In the genomic region with DNA sequence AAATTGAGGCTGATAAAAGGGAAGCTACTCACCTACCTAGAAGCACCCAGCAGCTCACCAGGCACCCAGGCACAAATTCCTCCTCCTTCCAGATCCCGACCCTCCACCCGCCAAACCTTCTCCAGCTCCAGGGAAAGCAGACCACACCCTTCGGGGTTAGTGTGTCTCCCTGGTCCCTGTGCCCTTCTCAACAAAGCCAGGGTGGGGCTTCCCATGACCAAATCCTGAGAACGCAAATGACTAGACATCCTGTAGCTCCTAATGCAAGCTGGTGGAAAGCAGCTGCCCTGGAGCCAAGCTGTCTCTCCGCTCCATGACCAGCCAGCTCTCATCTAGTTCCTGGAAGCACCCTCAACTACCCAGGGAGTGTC, we compare ENCODE assay signal across 19 cellular contexts. TPM values are rescaled to one million over a fixed set of nuclear protein-coding genes. Genes with fewer than 3 reads are reported as not detected.
DNase-seq lines count a peak whose midpoint lies in the region; ATAC-seq lines count a peak whose summit lies in the region.
"Had no signal": no experiment of that assay in that cellular context is flagged by ENCODE, and none has a peak within 500 bp of the region (broad histone marks: within the 10 kb centered on the region; RNA-seq: fewer than 3 reads in every experiment).

No MANE protein-coding gene starts in this region.

- peak overlapping the region; percentile 57 for H3K27ac ChIP-seq in right cardiac atrium (ENCODE audit: low read length)
- H3K27ac ChIP-seq: brain microvascular endothelial cell, GM23248, sigmoid colon, transverse colon had no signal

- no peaks in the 10 kb centered on the region for H3K27me3 ChIP-seq in right cardiac atrium (ENCODE audit: control insufficient read depth, insufficient read depth)
- H3K27me3 ChIP-seq: MG63 had no signal

- peak; percentile 6 to 34 for ATAC-seq in right cardiac atrium
- ATAC-seq in GM19351 (IDR thresholded peaks at IDR 0.05; ENCODE audit: unreplicated experiment), result no peak

- peaks cover 2% of the 10 kb centered on the region for H3K4me1 ChIP-seq in right cardiac atrium (ENCODE audit: control insufficient read depth, insufficient read depth, low read length)

- peak overlapping the region; percentile 89 for H3K4me3 ChIP-seq in right cardiac atrium (ENCODE audit: low read length)
- H3K4me3 ChIP-seq: GM23248, MG63, sigmoid colon, transverse colon had no signal

- WGBS in right cardiac atrium, result 10% methylated on average over 5 of the region's 5 CpGs

- DNase-seq in NCI-H748 (lab: John Stamatoyannopoulos, UW; ENCODE audit: unreplicated experiment) (peak; percentile 8), NCI-H748 treated with DMSO at 0.1 percent for 48 hours (lab: John Stamatoyannopoulos, UW) (no peak), SK-N-DZ (ENCODE audit: low spot score) (peak; percentile 67), right cardiac atrium (peak; percentile 22 to 58 (median 54)), retina (peak; percentile 58), GF-D8 (lab: John Stamatoyannopoulos, UW) (no peak)
- DNase-seq in effector CD8-positive, alpha-beta T cell (lab: John Stamatoyannopoulos, UW), result no peak
- DNase-seq: activated CD4-positive, alpha-beta T cell treated with anti-CD3 and anti-CD28 coated beads for 1 hour; activated T-cell treated with anti-CD3 and anti-CD28 coated beads for 4 hours; brain microvascular endothelial cell; effector CD4-positive, alpha-beta T cell; GM23248; MG63; NCI-H2029 treated with DMSO at 0.1 percent for 48 hours; SHP77 treated with DMSO at 0.1 percent for 48 hours; sigmoid colon; stimulated activated CD4-positive, alpha-beta T cell treated with anti-CD3 and anti-CD28 coated beads, Interleukin-4, amount 100 ng/mL, for 24 hours; transverse colon had no signal

- intact Hi-C loops in right cardiac atrium (cut with DNase I), result no loop called here

- H3K9me3 ChIP-seq in right cardiac atrium (ENCODE audit: control insufficient read depth, low read length), result no peaks in the 10 kb centered on the region
- H3K9me3 ChIP-seq: MG63, sigmoid colon, transverse colon had no signal

RNA-seq across cellular contexts. Expression of a gene that starts 4.4 kb away (rescaled TPM):
- 10.1 and 14.7 TPM in 2 replicates for polyA plus RNA-seq in SK-N-DZ (2014; cell fraction: cytosol; rRNA removed)
- 8.0 and 15.2 TPM in 2 replicates for polyA plus RNA-seq in SK-N-DZ (2014; cell fraction: nucleus; rRNA removed)
- 100 to 1,000 TPM; 180 to 254 (median 236) TPM for total RNA-seq in right cardiac atrium
- 14.8 TPM for polyA plus RNA-seq in right cardiac atrium
- total RNA-seq: GM23248, sigmoid colon, transverse colon had no signal
- polyA plus RNA-seq: GM23248 had no signal

Comparison
In these comparisons a context has a peak if more than half of its experiments do, and no peak if none do; other contexts are left out.
1. DNase-seq: peak in NCI-H748 (single experiment), SK-N-DZ (single experiment), right cardiac atrium (3 of 3) and retina (single experiment); none in NCI-H748 treated with DMSO at 0.1 percent for 48 hours (single experiment), GF-D8 (single experiment) and effector CD8-positive, alpha-beta T cell (single experiment).